ENCODE assay signal across 24 cellular contexts in genomic region chr5:91223886-91224285, GRCh38.
A peak's percentile ranks its signal among the peaks of the same experiment; 100 is the strongest.
DNase-seq lines count a peak whose midpoint lies in the region; ATAC-seq, FAIRE-seq and TF ChIP-seq lines count a peak whose summit lies in the region.
"Had no signal": no experiment of that assay in that cellular context is flagged by ENCODE, and none has a peak within 500 bp of the region (broad histone marks: within the 10 kb centered on the region; RNA-seq: fewer than 3 reads in every experiment).

No MANE protein-coding gene starts in this region.

- H3K9ac ChIP-seq in mesenchymal stem cell (ENCODE audit: low read length) (no peak overlapping the region), colonic mucosa (ENCODE audit: low read depth in 2 of 2, low read length in 2 of 2) (no peak overlapping the region)
- H3K9ac ChIP-seq: parathyroid adenoma had no signal

- peak; percentile 57 for FAIRE-seq in endometrium (lab: Jason Lieb, UNC)

- no peak overlapping the region for H3K23ac ChIP-seq in mesenchymal stem cell (ENCODE audit: low read length in 2 of 2)

- H3K4me1 ChIP-seq in mesenchymal stem cell (ENCODE audit: control insufficient read depth, insufficient read depth, low read depth, low read length) (peaks cover 1% of the 10 kb centered on the region), colonic mucosa (peaks cover 4% of the 10 kb centered on the region)

- no peak overlapping the region for H4K8ac ChIP-seq in mesenchymal stem cell (ENCODE audit: low read length)

- no peak overlapping the region for H2AFZ ChIP-seq in mesenchymal stem cell (ENCODE audit: low read depth, low read length)
- H2AFZ ChIP-seq: parathyroid adenoma had no signal

- H3K4me2 ChIP-seq in mesenchymal stem cell (ENCODE audit: low read length, poor library complexity, severe bottlenecking), result no peak overlapping the region

- no peaks in the 10 kb centered on the region for H3K79me1 ChIP-seq in mesenchymal stem cell (replicated peaks; ENCODE audit: low read length, poor library complexity, severe bottlenecking)

- H3K36me3 ChIP-seq in mesenchymal stem cell (ENCODE audit: control insufficient read depth in 1 of 2, insufficient read depth in 2 of 2, low read depth in 1 of 2, low read length in 2 of 2) (no peaks in the 10 kb centered on the region), colonic mucosa (no peaks in the 10 kb centered on the region)
- H3K36me3 ChIP-seq: esophagus muscularis mucosa, upper lobe of right lung had no signal

- intact Hi-C loops in colonic mucosa (cut with DNase I), result loop anchor here (2.0 to 10.0 kb wide), 4 partner anchors 51 to 349 kb away; no protein-coding TSS in a partner anchor

- no peak overlapping the region for H4K91ac ChIP-seq in mesenchymal stem cell (ENCODE audit: low read length)

- H3K27ac ChIP-seq in mesenchymal stem cell (ENCODE audit: low read length, poor library complexity, severe bottlenecking) (no peak overlapping the region), colonic mucosa (no peak overlapping the region)
- H3K27ac ChIP-seq: C4-2B, esophagus muscularis mucosa, parathyroid adenoma, upper lobe of right lung had no signal

- no CpG with 5 or more reads among the region's 1 CpG for WGBS in mesenchymal stem cell

- H2BK5ac ChIP-seq in mesenchymal stem cell (ENCODE audit: low read depth, low read length, poor library complexity, severe bottlenecking), result no peak overlapping the region

- H3K4me3 ChIP-seq in mesenchymal stem cell (ENCODE audit: insufficient read depth in 1 of 2, low read depth in 1 of 2, low read length in 2 of 2) (no peak overlapping the region), colonic mucosa (no peak overlapping the region)
- H3K4me3 ChIP-seq: esophagus muscularis mucosa, upper lobe of right lung had no signal

- H3K9me3 ChIP-seq in mesenchymal stem cell (ENCODE audit: control insufficient read depth, low read length) (no peaks in the 10 kb centered on the region), colonic mucosa (no peaks in the 10 kb centered on the region)
- H3K9me3 ChIP-seq: esophagus muscularis mucosa, upper lobe of right lung had no signal

- ATAC-seq in GM21526 (IDR thresholded peaks at IDR 0.05; ENCODE audit: low FRiP score, unreplicated experiment) (no peak), HG03521 (IDR thresholded peaks at IDR 0.05; ENCODE audit: unreplicated experiment) (no peak)
- ATAC-seq: activated T-cell treated with anti-CD3 and anti-CD28 coated beads, Interleukin-2, amount 50 U/mL, for 72 hours; left lobe of liver; natural killer cell treated with Interleukin-12 subunit alpha and Interleukin-12 subunit beta and Interleukin-15 and Interleukin-18, amount 100 ng/mL, for 72 hours; Right ventricle myocardium inferior; sciatic nerve; upper lobe of right lung had no signal

- peak; percentile 38 for DNase-seq in AG20443 (ENCODE audit: low spot score)
- DNase-seq in HCEC 1CT, result peak; percentile 67
- DNase-seq in mesenchymal stem cell, result peak; percentile 17
- no peak for DNase-seq in colonic mucosa
- DNase-seq in D341Med (ENCODE audit: low spot score), result no peak
- DNase-seq: activated T-cell treated with anti-CD3 and anti-CD28 coated beads, Interleukin-2, amount 50 U/mL, for 72 hours; cerebellar nuclear complex; effector CD8-positive, alpha-beta T cell; Karpas-422; NCI-H1048; NCI-H187 treated with DMSO at 0.1 percent for 48 hours; NCI-H345; OCI-M1; upper lobe of right lung had no signal

- H2AK5ac ChIP-seq in mesenchymal stem cell (ENCODE audit: low read length, severe bottlenecking), result no peak overlapping the region

- H3K27me3 ChIP-seq in mesenchymal stem cell (ENCODE audit: control insufficient read depth in 1 of 2, insufficient read depth in 1 of 2, low read length in 2 of 2) (no peaks in the 10 kb centered on the region), colonic mucosa (no peaks in the 10 kb centered on the region)
- H3K27me3 ChIP-seq: esophagus muscularis mucosa, upper lobe of right lung had no signal

- no peak overlapping the region for H3K4ac ChIP-seq in mesenchymal stem cell (ENCODE audit: low read depth in 1 of 2, low read length in 2 of 2)

- no peak overlapping the region for H3K18ac ChIP-seq in mesenchymal stem cell (ENCODE audit: low read depth in 1 of 2, low read length in 2 of 2)

- no peak overlapping the region for H2BK12ac ChIP-seq in mesenchymal stem cell (ENCODE audit: low read length in 2 of 2)

- H3K14ac ChIP-seq in mesenchymal stem cell (ENCODE audit: low read length in 2 of 2), result no peak overlapping the region

- TF ChIP-seq CTCF in colonic mucosa (IDR thresholded peaks at IDR 0.05), result no peak

- no peak overlapping the region for H2BK15ac ChIP-seq in mesenchymal stem cell (ENCODE audit: low read depth, poor library complexity, severe bottlenecking)

- H2BK120ac ChIP-seq in mesenchymal stem cell (ENCODE audit: low read depth, low read length), result no peak overlapping the region

Comparison
In these comparisons a context has a peak if more than half of its experiments do, and no peak if none do; other contexts are left out.
1. DNase-seq: peak in AG20443 (single experiment), HCEC 1CT (single experiment) and mesenchymal stem cell (single experiment); none in colonic mucosa (single experiment) and D341Med (single experiment).